In genomic region chr1:15696956-15697521, GRCh38 we compare ENCODE assay signal across 8 cellular contexts. TPM values are rescaled to one million over a fixed set of nuclear protein-coding genes. Genes with fewer than 3 reads are reported as not detected.
A peak's percentile ranks its signal among the peaks of the same experiment; 100 is the strongest.
DNase-seq lines count a peak whose midpoint lies in the region; ATAC-seq and TF ChIP-seq lines count a peak whose summit lies in the region.

No MANE protein-coding gene starts in this region.

- peak overlapping the region; percentile 84 for H3K27ac Mint-ChIP-seq in CD4-positive, alpha-beta T cell
- H3K27ac Mint-ChIP-seq in activated CD4-positive, alpha-beta memory T cell treated with anti-CD3 and anti-CD28 coated beads, Interleukin-2, amount 10 ng/mL, durations not matched to agents 7 days and 5 days = peak overlapping the region; percentile 97
- peak overlapping the region; percentile 68 to 87 (median 78) for H3K27ac Mint-ChIP-seq in immature natural killer cell

- H3K79me2 ChIP-seq in SK-N-SH (ENCODE audit: insufficient read depth) = peaks cover 95% of the 10 kb centered on the region

- H3K4me1 ChIP-seq in SK-N-SH (ENCODE audit: control insufficient read depth in 1 of 2, insufficient read depth in 2 of 2, low read depth in 1 of 2, low read length in 1 of 2) = no peaks in the 10 kb centered on the region

- H3K27ac ChIP-seq in CD4-positive, alpha-beta T cell (ENCODE audit: low read depth, low read length) = peak overlapping the region; percentile 60
- H3K27ac ChIP-seq in substantia nigra (ENCODE audit: low read depth, low read length, poor library complexity, severe bottlenecking) (peak overlapping the region; percentile 69), SK-N-SH (ENCODE audit: low read depth in 2 of 2, low read length in 1 of 2) (no peak overlapping the region)

- TF ChIP-seq CTCF in CD4-positive, alpha-beta T cell (IDR thresholded peaks at IDR 0.05) = no peak
- TF ChIP-seq CTCF in SK-N-SH (IDR thresholded peaks at IDR 0.05) = no peak

- CTCF ChIA-PET in CD4-positive, alpha-beta T cell (lab: Charles Lee) = interaction anchor here (0.9 to 1.0 kb wide), 2 partner anchors 16 to 44 kb away, joined by 3 to 4 read pairs; no protein-coding TSS in a partner anchor
- CTCF ChIA-PET in activated CD4-positive, alpha-beta memory T cell treated with anti-CD3 and anti-CD28 coated beads, Interleukin-2, amount 10 ng/mL, durations not matched to agents 7 days and 5 days (lab: Charles Lee) = interaction anchor here (0.7 to 1.7 kb wide), 5 partner anchors 12 to 118 kb away, joined by 4 to 5 read pairs (median 4); no protein-coding TSS in a partner anchor
- CTCF ChIA-PET in SK-N-SH (lab: Yijun Ruan, JAX) = interaction anchor here (1.2 to 1.5 kb wide), 2 partner anchors 15 to 44 kb away, joined by 3 to 4 read pairs; no protein-coding TSS in a partner anchor

- H3K36me3 ChIP-seq in SK-N-SH (replicated peaks in 1 of 2; ENCODE audit: control insufficient read depth in 1 of 2, insufficient read depth in 2 of 2, low read length in 1 of 2) = no peaks in the 10 kb centered on the region

- H3K27me3 ChIP-seq in CD4-positive, alpha-beta T cell (ENCODE audit: control insufficient read depth, insufficient read depth, low read length) = no peaks in the 10 kb centered on the region
- H3K27me3 ChIP-seq in SK-N-SH (ENCODE audit: insufficient read depth) = no peaks in the 10 kb centered on the region

- DNase-seq in CD4-positive, alpha-beta T cell = peak in 8 of 10 experiments; percentile 11 to 46 (median 18)
- DNase-seq in activated CD4-positive, alpha-beta memory T cell treated with anti-CD3 and anti-CD28 coated beads, Interleukin-2, amount 10 ng/mL, durations not matched to agents 7 days and 5 days = peak; percentile 43
- DNase-seq in immature natural killer cell (peak in 2 of 3 donors; percentile 3 to 5), substantia nigra (lab: John Stamatoyannopoulos, UW) (peak in 31 of 49 donors; percentile 15 to 82 (median 38)), SK-N-SH (no peak), dermis blood vessel endothelial cell (no peak)

- peaks cover 47% of the 10 kb centered on the region for H3K4me1 Mint-ChIP-seq in CD4-positive, alpha-beta T cell (ENCODE audit: low read depth)
- peaks cover 23% of the 10 kb centered on the region for H3K4me1 Mint-ChIP-seq in activated CD4-positive, alpha-beta memory T cell treated with anti-CD3 and anti-CD28 coated beads, Interleukin-2, amount 10 ng/mL, durations not matched to agents 7 days and 5 days
- peaks cover 20 to 33% of the 10 kb centered on the region in 2 donors for H3K4me1 Mint-ChIP-seq in immature natural killer cell

- peak; percentile 83 for ATAC-seq in CD4-positive, alpha-beta T cell (ENCODE audit: poor library complexity)
- ATAC-seq in GM19452 (IDR thresholded peaks at IDR 0.05; ENCODE audit: unreplicated experiment) (peak; percentile 89), HG03457 (IDR thresholded peaks at IDR 0.05; ENCODE audit: unreplicated experiment) (peak; percentile 86)

- H3K4me2 ChIP-seq in SK-N-SH = no peak overlapping the region

- no peak for TF ChIP-seq EP300 in SK-N-SH (IDR thresholded peaks at IDR 0.05; ENCODE audit: borderline replicate concordance in 1 of 2, low read depth in 1 of 2, low read length in 1 of 2)

- intact Hi-C loops in CD4-positive, alpha-beta T cell (cut with DNase I, micrococcal nuclease) = loop anchor here in 1 of 2 experiments (1.0 kb wide), 1 partner anchor 12 kb away; no protein-coding TSS in a partner anchor

- peak overlapping the region; percentile 90 for H3K4me3 Mint-ChIP-seq in CD4-positive, alpha-beta T cell
- peak overlapping the region; percentile 64 for H3K4me3 Mint-ChIP-seq in activated CD4-positive, alpha-beta memory T cell treated with anti-CD3 and anti-CD28 coated beads, Interleukin-2, amount 10 ng/mL, durations not matched to agents 7 days and 5 days
- peak overlapping the region; percentile 53 to 82 (median 65) for H3K4me3 Mint-ChIP-seq in immature natural killer cell

- H3K4me3 ChIP-seq in SK-N-SH (ENCODE audit: low read depth in 2 of 2, low read length in 1 of 2) = no peak overlapping the region

- no peaks in the 10 kb centered on the region for H3K9me3 ChIP-seq in CD4-positive, alpha-beta T cell (ENCODE audit: control insufficient read depth, low read length)
- H3K9me3 ChIP-seq in SK-N-SH = no peaks in the 10 kb centered on the region

- no peaks in the 10 kb centered on the region for H3K9me2 ChIP-seq in SK-N-SH

- H3K9ac ChIP-seq in SK-N-SH = no peak overlapping the region

- no peak for TF ChIP-seq RAD21 in SK-N-SH (IDR thresholded peaks at IDR 0.05; ENCODE audit: low read length)

- POLR2A ChIA-PET in CD4-positive, alpha-beta T cell (lab: Charles Lee) = interaction anchor here (0.9 to 2.4 kb wide), 8 partner anchors 11 to 136 kb away, joined by 3 to 25 read pairs (median 4); partner anchors contain the start of genes DDI2 and PLEKHM2
- POLR2A ChIA-PET in activated CD4-positive, alpha-beta memory T cell treated with anti-CD3 and anti-CD28 coated beads, Interleukin-2, amount 10 ng/mL, durations not matched to agents 7 days and 5 days (lab: Charles Lee) = interaction anchor here (0.7 to 4.3 kb wide), 10 partner anchors 10 to 139 kb away, joined by 3 to 49 read pairs (median 4); partner anchors contain the start of gene PLEKHM2
- POLR2A ChIA-PET in SK-N-SH (lab: Yijun Ruan, JAX) = no interaction called here

- no peaks in the 10 kb centered on the region for H3K9me3 Mint-ChIP-seq in CD4-positive, alpha-beta T cell
- no peaks in the 10 kb centered on the region for H3K9me3 Mint-ChIP-seq in activated CD4-positive, alpha-beta memory T cell treated with anti-CD3 and anti-CD28 coated beads, Interleukin-2, amount 10 ng/mL, durations not matched to agents 7 days and 5 days
- no peaks in the 10 kb centered on the region for H3K9me3 Mint-ChIP-seq in immature natural killer cell

- 93% methylated on average over 10 of the region's 10 CpGs for WGBS in SK-N-SH (ENCODE audit: low lambda C conversion rate)

- no peak overlapping the region for H2AFZ ChIP-seq in SK-N-SH (ENCODE audit: low read depth)

- H3K27me3 Mint-ChIP-seq in CD4-positive, alpha-beta T cell = no peaks in the 10 kb centered on the region
- H3K27me3 Mint-ChIP-seq in activated CD4-positive, alpha-beta memory T cell treated with anti-CD3 and anti-CD28 coated beads, Interleukin-2, amount 10 ng/mL, durations not matched to agents 7 days and 5 days = no peaks in the 10 kb centered on the region
- peaks cover 0 to 2% (median 0%) of the 10 kb centered on the region in 3 donors for H3K27me3 Mint-ChIP-seq in immature natural killer cell (ENCODE audit: low read depth in 3 of 3)

- no peaks in the 10 kb centered on the region for H3F3A ChIP-seq in SK-N-SH (replicated peaks; ENCODE audit: insufficient read depth)

- H4K20me1 ChIP-seq in SK-N-SH (ENCODE audit: insufficient read depth) = peaks cover 44% of the 10 kb centered on the region

- peaks cover 4% of the 10 kb centered on the region for H3K36me3 Mint-ChIP-seq in CD4-positive, alpha-beta T cell (ENCODE audit: low read depth)
- H3K36me3 Mint-ChIP-seq in activated CD4-positive, alpha-beta memory T cell treated with anti-CD3 and anti-CD28 coated beads, Interleukin-2, amount 10 ng/mL, durations not matched to agents 7 days and 5 days (ENCODE audit: low read depth) = peaks cover 17% of the 10 kb centered on the region
- peaks cover 0 to 4% (median 0%) of the 10 kb centered on the region in 3 donors for H3K36me3 Mint-ChIP-seq in immature natural killer cell

TF ChIP-seq in SK-N-SH, 30 proteins besides CTCF, POLR2A, EP300 and RAD21:
- TF ChIP-seq IRF3 (IDR thresholded peaks at IDR 0.05; ENCODE audit: low read depth, low read length) (no peak), RXRA (IDR thresholded peaks at IDR 0.05; ENCODE audit: borderline replicate concordance, low read depth) (no peak), NRF1 (IDR thresholded peaks at IDR 0.05; ENCODE audit: low read depth, low read length) (no peak)
TF ChIP-seq in SK-N-SH: peak in this region for 0.

RNA-seq across cellular contexts. Expression of gene PLEKHM2, which starts 12.9 kb away (rescaled TPM):
- total RNA-seq in CD4-positive, alpha-beta T cell = 10 to 100 TPM; 77.5 to 82.0 TPM
- 10 to 100 TPM; 55.4 to 58.8 TPM for total RNA-seq in activated CD4-positive, alpha-beta memory T cell treated with anti-CD3 and anti-CD28 coated beads, Interleukin-2, amount 10 ng/mL, durations not matched to agents 7 days and 5 days
- polyA plus RNA-seq in immature natural killer cell (1 to 10 TPM; 1.7 to 4.7 (median 3.2) TPM), SK-N-SH (2012; rRNA removed) (37.0 and 38.9 TPM in 2 replicates)
- polyA plus RNA-seq in SK-N-SH (2012; cell fraction: cytosol; rRNA removed) = 13.2 and 22.5 TPM in 2 replicates
- 94.8 and 96.6 TPM in 2 replicates for polyA plus RNA-seq in SK-N-SH (2012; cell fraction: nucleus; rRNA removed)
- total RNA-seq in dermis blood vessel endothelial cell = 61.8 and 77.2 TPM in 2 replicates

RNA-seq across cellular contexts. Expression of gene SLC25A34, which starts 39.0 kb away (rescaled TPM):
- 1 to 10 TPM; 1.9 to 2.8 TPM for total RNA-seq in CD4-positive, alpha-beta T cell
- total RNA-seq in activated CD4-positive, alpha-beta memory T cell treated with anti-CD3 and anti-CD28 coated beads, Interleukin-2, amount 10 ng/mL, durations not matched to agents 7 days and 5 days = 1 to 10 TPM; 1.4 to 1.9 TPM
- polyA plus RNA-seq in immature natural killer cell = not detected
- polyA plus RNA-seq in SK-N-SH (2012; rRNA removed) = 1.2 and 1.4 TPM in 2 replicates
- polyA plus RNA-seq in SK-N-SH (2012; cell fraction: cytosol; rRNA removed) = 0.31 and 0.38 TPM in 2 replicates
- polyA plus RNA-seq in SK-N-SH (2012; cell fraction: nucleus; rRNA removed) = 6.3 and 6.5 TPM in 2 replicates
- total RNA-seq in dermis blood vessel endothelial cell = 0.33 and 1.7 TPM in 2 replicates

RNA-seq across cellular contexts. Expression of gene TMEM82, which starts 45.3 kb away (rescaled TPM):
- total RNA-seq in CD4-positive, alpha-beta T cell = not detected
- total RNA-seq in activated CD4-positive, alpha-beta memory T cell treated with anti-CD3 and anti-CD28 coated beads, Interleukin-2, amount 10 ng/mL, durations not matched to agents 7 days and 5 days = not detected
- polyA plus RNA-seq in immature natural killer cell (not detected), SK-N-SH (2012; rRNA removed) (not detected in 2 replicates)
- not detected in 2 replicates for polyA plus RNA-seq in SK-N-SH (2012; cell fraction: cytosol; rRNA removed)
- not detected in 2 replicates for polyA plus RNA-seq in SK-N-SH (2012; cell fraction: nucleus; rRNA removed)
- not detected in 2 replicates for total RNA-seq in dermis blood vessel endothelial cell

Comparison
In these comparisons a context has a peak if more than half of its experiments do, and no peak if none do; other contexts are left out.
1. DNase-seq: peak in CD4-positive, alpha-beta T cell (8 of 10), activated CD4-positive, alpha-beta memory T cell treated with anti-CD3 and anti-CD28 coated beads, Interleukin-2, amount 10 ng/mL, durations not matched to agents 7 days and 5 days (single experiment), immature natural killer cell (2 of 3) and substantia nigra (31 of 49); none in SK-N-SH (single experiment) and dermis blood vessel endothelial cell (single experiment).
2. H3K27ac ChIP-seq: peak in CD4-positive, alpha-beta T cell (single experiment) and substantia nigra (single experiment); none in SK-N-SH (0 of 2).
3. Peak in every context shown above with its lines, with median percentiles within 50 percentile points of each other: ATAC-seq, H3K27ac Mint-ChIP-seq and H3K4me3 Mint-ChIP-seq.